ENCODE assay signal across 30 cellular contexts in genomic region chr3:86257955-86258641, GRCh38.
DNase-seq lines count a peak whose midpoint lies in the region; ATAC-seq and TF ChIP-seq lines count a peak whose summit lies in the region.
"Had no signal": no experiment of that assay in that cellular context is flagged by ENCODE, and none has a peak within 500 bp of the region (broad histone marks: within the 10 kb centered on the region; RNA-seq: fewer than 3 reads in every experiment).

No MANE protein-coding gene starts in this region.

- H3K4me1 ChIP-seq in adrenal gland (replicated peaks in 1 of 2) = no peaks in the 10 kb centered on the region
- H3K4me1 ChIP-seq in aorta (ENCODE audit: control insufficient read depth in 1 of 2, insufficient read depth in 2 of 2, low read length in 2 of 2) = no peaks in the 10 kb centered on the region
- H3K4me1 ChIP-seq: left lung, psoas muscle, sigmoid colon, transverse colon had no signal

- H3K4me3 ChIP-seq in adrenal gland (no peak overlapping the region), aorta (ENCODE audit: low read length in 2 of 2) (no peak overlapping the region)
- H3K4me3 ChIP-seq: left lung, psoas muscle, sigmoid colon, transverse colon had no signal

- H3K27me3 ChIP-seq in adrenal gland = no peaks in the 10 kb centered on the region
- no peaks in the 10 kb centered on the region for H3K27me3 ChIP-seq in aorta (ENCODE audit: control insufficient read depth in 1 of 2, insufficient read depth in 2 of 2, low read length in 1 of 2)
- H3K27me3 ChIP-seq: left lung, sigmoid colon, transverse colon had no signal

- TF ChIP-seq CTCF in adrenal gland (IDR thresholded peaks at IDR 0.05) = no peak

- WGBS in adrenal gland, 4 donors = 66 to 82% (median 79%) methylated on average over 1 of the region's 1 CpG
- WGBS in aorta, 2 donors = 56 to 70% methylated on average over 1 of the region's 1 CpG

- no peak overlapping the region for H3K27ac ChIP-seq in adrenal gland
- H3K27ac ChIP-seq in aorta (ENCODE audit: low read depth in 1 of 2, low read length in 2 of 2) = no peak overlapping the region
- H3K27ac ChIP-seq: left lung, psoas muscle, sigmoid colon, transverse colon had no signal

- intact Hi-C loops in adrenal gland (cut with DNase I) (no loop called here), aorta (cut with DNase I) (no loop called here)

- ATAC-seq in GM18511 (IDR thresholded peaks at IDR 0.05; ENCODE audit: unreplicated experiment) (peak; percentile 92), GM19468 (IDR thresholded peaks at IDR 0.05; ENCODE audit: extremely low read depth, unreplicated experiment) (peak; percentile 46), HG02884 (IDR thresholded peaks at IDR 0.05; ENCODE audit: unreplicated experiment) (peak; percentile 80), HG03575 (IDR thresholded peaks at IDR 0.05; ENCODE audit: extremely low read depth, insufficient number of reproducible peaks, low FRiP score, unreplicated experiment) (peak; percentile 90), HG03571 (IDR thresholded peaks at IDR 0.05; ENCODE audit: unreplicated experiment) (no peak), aorta (ENCODE audit: low FRiP score) (no peak)
- ATAC-seq: esophagus mucosa, left lung, psoas muscle had no signal

- no peaks in the 10 kb centered on the region for H3K9me3 ChIP-seq in adrenal gland (replicated peaks in 1 of 3)
- H3K9me3 ChIP-seq in aorta (ENCODE audit: control insufficient read depth, low read length) = no peaks in the 10 kb centered on the region
- H3K9me3 ChIP-seq: left lung, psoas muscle, sigmoid colon, transverse colon had no signal

- no peak for TF ChIP-seq POLR2A in adrenal gland (IDR thresholded peaks at IDR 0.05)

- H3K36me3 ChIP-seq in adrenal gland (replicated peaks in 1 of 2) = no peaks in the 10 kb centered on the region
- H3K36me3 ChIP-seq in aorta (ENCODE audit: control insufficient read depth in 1 of 2, insufficient read depth in 2 of 2, low read length in 1 of 2) = no peaks in the 10 kb centered on the region
- H3K36me3 ChIP-seq: left lung, sigmoid colon, transverse colon had no signal

- DNase-seq in adrenal gland (no peak), NCI-H1417 (lab: John Stamatoyannopoulos, UW) (no peak), aorta (no peak)
- DNase-seq: activated CD4-positive, alpha-beta memory T cell treated with anti-CD3 and anti-CD28 coated beads for 36 hours; activated CD4-positive, CD25-positive, alpha-beta regulatory T cell treated with anti-CD3 and anti-CD28 coated beads, Interleukin-2, amount 50 U/mL, for 72 hours; activated CD8-positive, alpha-beta memory T cell treated with anti-CD3 and anti-CD28 coated beads, Interleukin-2, amount 50 U/mL, for 4 hours; activated naive CD4-positive, alpha-beta T cell; CD8-positive, alpha-beta memory T cell; cerebellar nuclear complex; dermis blood vessel endothelial cell; DMS 273 treated with DMSO at 0.1 percent for 48 hours; EL; glutamatergic neuron; islet precursor cell; Karpas-422; left lung; NCI-H146; NCI-H774; psoas muscle; SIG-M5; sigmoid colon; stimulated activated CD4-positive, alpha-beta T cell treated with anti-CD3 and anti-CD28 coated beads, Interleukin-12 subunit alpha, Interleukin-12 subunit beta, amount 100 ng/mL, for 4 hours; stimulated activated CD4-positive, alpha-beta T cell treated with anti-CD3 and anti-CD28 coated beads, Interleukin-4, amount 100 ng/mL, for 1 hour; transverse colon had no signal

Comparison
In these comparisons a context has a peak if more than half of its experiments do, and no peak if none do; other contexts are left out.
1. ATAC-seq: peak in GM18511 (single experiment), GM19468 (single experiment), HG02884 (single experiment) and HG03575 (single experiment); none in HG03571 (single experiment) and aorta (single experiment).